In the genomic region with DNA sequence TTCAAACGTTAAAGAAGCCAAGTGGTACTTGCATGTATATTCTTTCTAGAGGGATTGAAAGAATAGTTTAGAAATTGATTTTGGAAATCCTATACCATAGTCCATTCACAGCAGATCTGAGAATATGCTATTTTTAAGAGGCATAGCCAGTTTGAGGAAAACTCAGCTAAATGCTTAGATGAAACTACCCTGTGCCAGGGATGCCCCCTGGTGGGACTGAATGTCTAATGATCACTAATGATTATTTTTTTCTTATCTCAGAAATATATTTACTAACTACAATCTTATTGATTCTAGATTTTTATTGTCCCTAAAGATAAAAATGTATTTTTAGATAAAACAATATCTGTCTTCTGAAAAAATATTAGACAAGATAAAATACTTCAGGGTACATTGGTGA, we compare ENCODE assay signal across 10 cellular contexts.
DNase-seq lines count a peak whose midpoint lies in the region; ATAC-seq and TF ChIP-seq lines count a peak whose summit lies in the region.
"Had no signal": no experiment of that assay in that cellular context is flagged by ENCODE, and none has a peak within 500 bp of the region (broad histone marks: within the 10 kb centered on the region; RNA-seq: fewer than 3 reads in every experiment).

No MANE protein-coding gene starts in this region.

- H3K9me3 ChIP-seq in SK-N-SH, result no peaks in the 10 kb centered on the region; the same call in 1 of the 2 replicates
- no peaks in the 10 kb centered on the region for H3K9me3 ChIP-seq in OCI-LY7 (ENCODE audit: low read length)

- peaks cover 0 to 2% of the 10 kb centered on the region in 2 experiments; a peak in 1 of 4 replicates for H3K4me1 ChIP-seq in SK-N-SH (ENCODE audit: control insufficient read depth in 1 of 2, insufficient read depth in 2 of 2, low read depth in 1 of 2, low read length in 1 of 2)
- no peaks in the 10 kb centered on the region for H3K4me1 ChIP-seq in OCI-LY7 (ENCODE audit: insufficient read depth, low read length, poor library complexity, severe bottlenecking)
- H3K4me1 ChIP-seq in foreskin keratinocyte, result no peaks in the 10 kb centered on the region

- TF ChIP-seq CTCF in SK-N-SH (IDR thresholded peaks at IDR 0.05), result peak; percentile 45
- TF ChIP-seq CTCF in OCI-LY7 (conservative IDR thresholded peaks at IDR 0.05; ENCODE audit: low read length), result peak; percentile 61
- TF ChIP-seq CTCF in foreskin keratinocyte (conservative IDR thresholded peaks at IDR 0.05), result peak; percentile 43
- TF ChIP-seq CTCF in retinal pigment epithelial cell (conservative IDR thresholded peaks at IDR 0.05; ENCODE audit: low read depth, low read length), result peak; percentile 65

- H3K36me3 ChIP-seq in SK-N-SH (replicated peaks in 1 of 2; ENCODE audit: control insufficient read depth in 1 of 2, insufficient read depth in 2 of 2, low read length in 1 of 2), result no peaks in the 10 kb centered on the region
- H3K36me3 ChIP-seq in OCI-LY7 (ENCODE audit: insufficient read depth, low read length), result no peaks in the 10 kb centered on the region

- CTCF ChIA-PET in SK-N-SH (lab: Yijun Ruan, JAX), result interaction anchor here (0.6 to 1.0 kb wide), 11 partner anchors 11 to 1711 kb away, joined by 3 to 7 read pairs (median 4); no protein-coding TSS in a partner anchor
- CTCF ChIA-PET in OCI-LY7 (lab: Charles Lee; ENCODE audit: unreplicated experiment), result no interaction called here

- TF ChIP-seq RAD21 in SK-N-SH (IDR thresholded peaks at IDR 0.05; ENCODE audit: low read length), result peak; percentile 91

- TF ChIP-seq EP300 in SK-N-SH (IDR thresholded peaks at IDR 0.05; ENCODE audit: borderline replicate concordance in 1 of 2, low read depth in 1 of 2, low read length in 1 of 2), result no peak

- intact Hi-C loops in OCI-LY7 (cut with micrococcal nuclease; ENCODE audit: unreplicated experiment), result no loop called here

- H3K27me3 ChIP-seq in SK-N-SH (ENCODE audit: insufficient read depth) (no peaks in the 10 kb centered on the region), foreskin keratinocyte (no peaks in the 10 kb centered on the region)

- no peaks in the 10 kb centered on the region for H4K20me1 ChIP-seq in SK-N-SH (ENCODE audit: insufficient read depth)
- no peaks in the 10 kb centered on the region for H4K20me1 ChIP-seq in OCI-LY7 (ENCODE audit: insufficient read depth, low read length)

- H3K27ac ChIP-seq in SK-N-SH (ENCODE audit: low read depth in 2 of 2, low read length in 1 of 2), result no peak overlapping the region
- no peak overlapping the region for H3K27ac ChIP-seq in OCI-LY7 (ENCODE audit: low read depth, low read length, poor library complexity, severe bottlenecking)
- H3K27ac ChIP-seq in foreskin keratinocyte, result no peak overlapping the region

- no peaks in the 10 kb centered on the region for H3K9me2 ChIP-seq in SK-N-SH
- no peaks in the 10 kb centered on the region for H3K9me2 ChIP-seq in OCI-LY7 (ENCODE audit: insufficient read depth, low read length)

- DNase-seq in SK-N-SH (peak; percentile 32), OCI-LY7 (ENCODE audit: low spot score) (no peak), foreskin keratinocyte (no peak), retinal pigment epithelial cell (ENCODE audit: low read depth) (no peak), SW 1271 (lab: John Stamatoyannopoulos, UW) (no peak)
- no peak for DNase-seq in activated CD4-positive, alpha-beta T cell treated with anti-CD3 and anti-CD28 coated beads for 1 hour
- DNase-seq: mammary epithelial cell, small intestine had no signal

- H3K4me3 ChIP-seq in SK-N-SH (ENCODE audit: low read depth in 2 of 2, low read length in 1 of 2) (no peak overlapping the region), OCI-LY7 (ENCODE audit: low read depth, low read length, poor library complexity, severe bottlenecking) (no peak overlapping the region), retinal pigment epithelial cell (ENCODE audit: low read length) (no peak overlapping the region)

- ATAC-seq in SK-N-SH treated with all-trans-retinoic acid at 6 μM for 48 hours (no peak), foreskin keratinocyte (no peak), GM18498 (IDR thresholded peaks at IDR 0.05; ENCODE audit: unreplicated experiment) (no peak)

- H3K79me2 ChIP-seq in SK-N-SH (ENCODE audit: insufficient read depth) (no peaks in the 10 kb centered on the region), OCI-LY7 (ENCODE audit: insufficient read depth, low read depth, low read length) (no peaks in the 10 kb centered on the region)

- no peak overlapping the region for H2AFZ ChIP-seq in SK-N-SH (ENCODE audit: low read depth)
- H2AFZ ChIP-seq in OCI-LY7 (ENCODE audit: low read length), result no peak overlapping the region

- no peak overlapping the region for H3K9ac ChIP-seq in SK-N-SH

- POLR2A ChIA-PET in SK-N-SH (lab: Yijun Ruan, JAX) (no interaction called here), OCI-LY7 (lab: Charles Lee) (no interaction called here)

- H3K4me2 ChIP-seq in SK-N-SH, result no peak overlapping the region
- H3K4me2 ChIP-seq in OCI-LY7 (ENCODE audit: low read length), result no peak overlapping the region

- H3F3A ChIP-seq in SK-N-SH (replicated peaks; ENCODE audit: insufficient read depth), result no peaks in the 10 kb centered on the region

- 53% methylated on average over 1 of the region's 1 CpG for WGBS in SK-N-SH (ENCODE audit: low lambda C conversion rate)

- BruUV-seq in OCI-LY7 (replicated peaks; lab: Mats Ljungman, UMichigan), result no TSS peak

TF ChIP-seq in SK-N-SH, 30 proteins besides CTCF, POLR2A, EP300 and RAD21:
- TF ChIP-seq SMC3 (IDR thresholded peaks at IDR 0.05; ENCODE audit: low read depth, low read length) (peak; percentile 71), EZH2phosphoT487 (IDR thresholded peaks at IDR 0.05; ENCODE audit: borderline replicate concordance, low read depth) (no peak)

TF ChIP-seq in SK-N-SH treated with all-trans-retinoic acid at 6 μM for 48 hours, 23 proteins besides CTCF, POLR2A, EP300 and RAD21:
- TF ChIP-seq ZC3H10 (CRISPR knock-in tag; IDR thresholded peaks at IDR 0.05) (no peak), ARNTL (CRISPR knock-in tag; IDR thresholded peaks at IDR 0.05; ENCODE audit: borderline replicate concordance, low read depth) (no peak), CSRNP3 (CRISPR knock-in tag; IDR thresholded peaks at IDR 0.05) (no peak), ZNF8 (CRISPR knock-in tag; IDR thresholded peaks at IDR 0.05) (no peak), RARB (CRISPR knock-in tag; IDR thresholded peaks at IDR 0.05) (no peak), TOX (CRISPR knock-in tag; IDR thresholded peaks at IDR 0.05; ENCODE audit: borderline replicate concordance) (no peak), ESRRG (CRISPR knock-in tag; IDR thresholded peaks at IDR 0.05) (no peak), ZNF70 (CRISPR knock-in tag; IDR thresholded peaks at IDR 0.05) (no peak), ZFP30 (CRISPR knock-in tag; IDR thresholded peaks at IDR 0.05) (no peak), SNAI2 (CRISPR knock-in tag; IDR thresholded peaks at IDR 0.05) (no peak), ISL1 (CRISPR knock-in tag; IDR thresholded peaks at IDR 0.05) (no peak), ZFP3 (CRISPR knock-in tag; IDR thresholded peaks at IDR 0.05) (no peak), ZNF565 (CRISPR knock-in tag; conservative IDR thresholded peaks at IDR 0.05; ENCODE audit: low read depth) (no peak)
- TF ChIP-seq, protein P1, sequence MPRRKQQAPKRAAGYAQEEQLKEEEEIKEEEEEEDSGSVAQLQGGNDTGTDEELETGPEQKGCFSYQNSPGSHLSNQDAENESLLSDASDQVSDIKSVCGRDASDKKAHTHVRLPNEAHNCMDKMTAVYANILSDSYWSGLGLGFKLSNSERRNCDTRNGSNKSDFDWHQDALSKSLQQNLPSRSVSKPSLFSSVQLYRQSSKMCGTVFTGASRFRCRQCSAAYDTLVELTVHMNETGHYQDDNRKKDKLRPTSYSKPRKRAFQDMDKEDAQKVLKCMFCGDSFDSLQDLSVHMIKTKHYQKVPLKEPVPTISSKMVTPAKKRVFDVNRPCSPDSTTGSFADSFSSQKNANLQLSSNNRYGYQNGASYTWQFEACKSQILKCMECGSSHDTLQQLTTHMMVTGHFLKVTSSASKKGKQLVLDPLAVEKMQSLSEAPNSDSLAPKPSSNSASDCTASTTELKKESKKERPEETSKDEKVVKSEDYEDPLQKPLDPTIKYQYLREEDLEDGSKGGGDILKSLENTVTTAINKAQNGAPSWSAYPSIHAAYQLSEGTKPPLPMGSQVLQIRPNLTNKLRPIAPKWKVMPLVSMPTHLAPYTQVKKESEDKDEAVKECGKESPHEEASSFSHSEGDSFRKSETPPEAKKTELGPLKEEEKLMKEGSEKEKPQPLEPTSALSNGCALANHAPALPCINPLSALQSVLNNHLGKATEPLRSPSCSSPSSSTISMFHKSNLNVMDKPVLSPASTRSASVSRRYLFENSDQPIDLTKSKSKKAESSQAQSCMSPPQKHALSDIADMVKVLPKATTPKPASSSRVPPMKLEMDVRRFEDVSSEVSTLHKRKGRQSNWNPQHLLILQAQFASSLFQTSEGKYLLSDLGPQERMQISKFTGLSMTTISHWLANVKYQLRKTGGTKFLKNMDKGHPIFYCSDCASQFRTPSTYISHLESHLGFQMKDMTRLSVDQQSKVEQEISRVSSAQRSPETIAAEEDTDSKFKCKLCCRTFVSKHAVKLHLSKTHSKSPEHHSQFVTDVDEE (CRISPR knock-in tag; IDR thresholded peaks at IDR 0.05), result no peak
